Comparison of ENCODE assay signal across 9 cellular contexts in the genomic region with DNA sequence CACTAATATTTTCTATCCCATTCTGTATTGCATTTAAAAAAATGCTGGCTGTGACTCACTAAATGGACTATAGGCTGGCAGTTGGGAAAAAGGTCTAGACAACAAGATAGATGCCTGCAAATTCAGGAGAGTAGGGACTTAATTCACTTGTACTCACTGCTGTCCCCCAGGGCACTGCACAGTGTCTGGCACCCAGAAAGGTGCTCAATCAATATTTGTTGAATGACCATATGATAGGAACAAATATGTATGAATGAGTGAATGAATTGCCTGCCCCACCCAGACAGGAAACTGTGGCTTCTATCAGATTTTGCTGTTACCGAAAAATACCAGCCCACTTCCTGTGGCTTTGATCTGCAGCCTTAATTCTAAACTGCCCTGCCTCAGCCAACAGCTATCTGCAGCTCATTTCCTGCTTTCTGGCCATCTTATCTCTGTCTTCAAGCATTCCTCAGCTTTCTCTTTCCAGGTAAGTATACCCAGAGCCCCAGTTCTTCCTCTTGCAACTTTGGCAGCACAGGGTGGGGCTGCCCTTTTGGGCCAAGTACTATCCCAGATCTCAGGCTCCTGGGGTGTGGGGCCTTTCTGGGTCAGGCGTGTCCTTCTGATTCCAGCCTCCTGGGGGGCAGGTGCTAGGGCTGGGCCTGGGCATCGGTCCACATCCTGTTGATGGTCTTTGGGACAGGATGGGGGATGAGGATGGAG. TPM values are rescaled to one million over a fixed set of nuclear protein-coding genes. Genes with fewer than 3 reads are reported as not detected.
A peak's percentile ranks its signal among the peaks of the same experiment; 100 is the strongest.
DNase-seq lines count a peak whose midpoint lies in the region; ATAC-seq, FAIRE-seq and TF ChIP-seq lines count a peak whose summit lies in the region.
"Had no signal": no experiment of that assay in that cellular context is flagged by ENCODE, and none has a peak within 500 bp of the region (broad histone marks: within the 10 kb centered on the region; RNA-seq: fewer than 3 reads in every experiment).

No MANE protein-coding gene starts in this region.

- WGBS in A549 (ENCODE audit: missing lambda C conversion rate), result 7% methylated on average over 3 of the region's 3 CpGs
- 21 to 45% (median 27%) methylated on average over 3 of the region's 3 CpGs for WGBS in stomach, 5 donors

- no peak overlapping the region for H2AFZ ChIP-seq in PC-3 (ENCODE audit: low read length)

- CTCF ChIA-PET in A549 (lab: Yijun Ruan, JAX), result interaction anchor here (1.1 to 36.6 kb wide), 11 partner anchors 10 to 62 kb away, joined by 3 to 1144 read pairs (median 8); a partner anchor contains a TSS
- CTCF ChIA-PET in PC-3 (lab: Charles Lee), result interaction anchor here (0.6 kb wide), 2 partner anchors 106 to 131 kb away, joined by 5 to 6 read pairs; no protein-coding TSS in a partner anchor

- ATAC-seq in A549 (peak in 1 of 2 experiments; percentile 1; a peak in 2 of 6 replicates), GM21737 (IDR thresholded peaks at IDR 0.05; ENCODE audit: unreplicated experiment) (peak; percentile 84), PC-3 (peak; percentile 63), naive B cell (ENCODE audit: low read depth in 2 of 2) (peak; percentile 86 to 88)
- peak; percentile 91 for ATAC-seq in activated T-helper 17 cell treated with anti-CD3 and anti-CD28 coated beads, Interleukin-2, amount 50 U/mL, for 72 hours (replicated peaks)

- H3K4me1 ChIP-seq in A549, result peaks cover 74% of the 10 kb centered on the region
- H3K4me1 ChIP-seq in PC-3 (ENCODE audit: insufficient read depth, low read length), result peaks cover 82% of the 10 kb centered on the region
- H3K4me1 ChIP-seq in stomach, result peaks cover 10 to 47% (median 13%) of the 10 kb centered on the region in 4 donors

- peak; percentile 69 to 92; a peak in 3 of 5 replicates for TF ChIP-seq EP300 in A549 (IDR thresholded peaks at IDR 0.05)
- no peak for TF ChIP-seq EP300 in stomach (IDR thresholded peaks at IDR 0.05)

- peak overlapping the region; percentile 80 for H3K9ac ChIP-seq in PC-3 (ENCODE audit: low read length)

- FAIRE-seq in A549 (lab: Jason Lieb, UNC), result peak; percentile 85

- no peaks in the 10 kb centered on the region for H4K20me1 ChIP-seq in PC-3 (ENCODE audit: low read length)

- H3K9me3 Mint-ChIP-seq in activated T-helper 17 cell treated with anti-CD3 and anti-CD28 coated beads, Interleukin-2, amount 50 U/mL, for 72 hours, result peaks cover 3% of the 10 kb centered on the region
- no peaks in the 10 kb centered on the region for H3K9me3 Mint-ChIP-seq in naive B cell

- H3K36me3 Mint-ChIP-seq in activated T-helper 17 cell treated with anti-CD3 and anti-CD28 coated beads, Interleukin-2, amount 50 U/mL, for 72 hours (ENCODE audit: low read depth), result no peaks in the 10 kb centered on the region
- H3K36me3 Mint-ChIP-seq in naive B cell, result peaks cover 0 to 13% of the 10 kb centered on the region in 2 donors

- H3K27me3 Mint-ChIP-seq in activated T-helper 17 cell treated with anti-CD3 and anti-CD28 coated beads, Interleukin-2, amount 50 U/mL, for 72 hours, result peaks cover 5% of the 10 kb centered on the region
- peaks cover 0 to 12% (median 12%) of the 10 kb centered on the region in 3 donors for H3K27me3 Mint-ChIP-seq in naive B cell

- H3K4me3 Mint-ChIP-seq in activated T-helper 17 cell treated with anti-CD3 and anti-CD28 coated beads, Interleukin-2, amount 50 U/mL, for 72 hours, result peak overlapping the region; percentile 72
- peak overlapping the region; percentile 72 to 93 (median 86) for H3K4me3 Mint-ChIP-seq in naive B cell

- no TSS peak for BruUV-seq in PC-3 (replicated peaks; lab: Mats Ljungman, UMichigan)

- H3K4me3 ChIP-seq in A549, result no peak overlapping the region
- peak overlapping the region; percentile 4; the same call in 1 of the 2 replicates for H3K4me3 ChIP-seq in PC-3 (ENCODE audit: low read length)
- no peak overlapping the region for H3K4me3 ChIP-seq in stomach
- H3K4me3 ChIP-seq: ovary had no signal

- H3K27ac ChIP-seq in A549 (peak overlapping the region; percentile 97 to 99), PC-3 (ENCODE audit: low read length) (peak overlapping the region; percentile 100), stomach (peak overlapping the region in 1 of 5 donors; percentile 36)
- H3K27ac ChIP-seq: ovary had no signal

- H3K4me1 Mint-ChIP-seq in activated T-helper 17 cell treated with anti-CD3 and anti-CD28 coated beads, Interleukin-2, amount 50 U/mL, for 72 hours, result peaks cover 39% of the 10 kb centered on the region
- H3K4me1 Mint-ChIP-seq in naive B cell, result peaks cover 48 to 71% (median 70%) of the 10 kb centered on the region in 3 donors

- H3K9me3 ChIP-seq in A549 (no peaks in the 10 kb centered on the region), PC-3 (ENCODE audit: low read length) (no peaks in the 10 kb centered on the region), stomach (no peaks in the 10 kb centered on the region)
- H3K9me3 ChIP-seq: ovary had no signal

- TF ChIP-seq POLR2A in A549 (IDR thresholded peaks at IDR 0.05; ENCODE audit: low read length), result no peak
- no peak for TF ChIP-seq POLR2A in stomach (IDR thresholded peaks at IDR 0.05)

- H3K4me2 ChIP-seq in A549 (peak overlapping the region; percentile 53), PC-3 (ENCODE audit: low read length) (peak overlapping the region; percentile 66)

- H3K9me2 ChIP-seq in PC-3 (replicated peaks; ENCODE audit: low read length), result no peaks in the 10 kb centered on the region

- TF ChIP-seq CTCF in A549 (IDR thresholded peaks at IDR 0.05) (no peak), PC-3 (conservative IDR thresholded peaks at IDR 0.05; ENCODE audit: low read depth, low read length) (no peak), stomach (IDR thresholded peaks at IDR 0.05) (no peak)

- peaks cover 9% of the 10 kb centered on the region for H3K79me2 ChIP-seq in PC-3 (ENCODE audit: low read length)

- H3K27ac Mint-ChIP-seq in activated T-helper 17 cell treated with anti-CD3 and anti-CD28 coated beads, Interleukin-2, amount 50 U/mL, for 72 hours, result peak overlapping the region; percentile 51
- H3K27ac Mint-ChIP-seq in naive B cell, result peak overlapping the region; percentile 63 to 99 (median 93)

- H3K27me3 ChIP-seq in PC-3 (ENCODE audit: low read length), result no peaks in the 10 kb centered on the region
- H3K27me3 ChIP-seq in stomach, result peaks cover 0 to 9% (median 0%) of the 10 kb centered on the region in 3 donors
- H3K27me3 ChIP-seq: ovary had no signal

- intact Hi-C loops in PC-3 (cut with micrococcal nuclease) (loop anchor here (2.0 kb wide), 1 partner anchor 18 kb away; no protein-coding TSS in a partner anchor), stomach (cut with DNase I; ENCODE audit: low total_unique reads) (no loop called here)

- DNase-seq in A549 (ENCODE audit: low read depth in 1 of 2, low spot score in 1 of 2) (peak; percentile 74 to 85), PC-3 (peak; percentile 93), naive B cell (peak; percentile 77), NCI-H526 (lab: John Stamatoyannopoulos, UW) (no peak), NCI-H1048 (lab: John Stamatoyannopoulos, UW) (no peak), stomach (no peak)

- H3F3A ChIP-seq in PC-3 (ENCODE audit: low read length, unreplicated experiment), result peaks cover 10% of the 10 kb centered on the region

- POLR2A ChIA-PET in A549 (lab: Yijun Ruan, JAX), result interaction anchor here (0.7 to 2.6 kb wide), 5 partner anchors 17 to 44 kb away, joined by 3 to 17 read pairs (median 4); no protein-coding TSS in a partner anchor
- POLR2A ChIA-PET in PC-3 (lab: Charles Lee; ENCODE audit: unreplicated experiment), result no interaction called here

- H3K36me3 ChIP-seq in PC-3 (ENCODE audit: low read depth, low read length) (no peaks in the 10 kb centered on the region), stomach (no peaks in the 10 kb centered on the region)
- H3K36me3 ChIP-seq: ovary had no signal

- TF ChIP-seq RAD21 in A549 (conservative IDR thresholded peaks at IDR 0.05 in 1 of 2, IDR thresholded peaks at IDR 0.05 in 1 of 2), result peak in 1 of 2 experiments; percentile 18; a peak in 1 of 5 replicates

TF ChIP-seq in A549, 52 proteins besides CTCF, POLR2A, EP300 and RAD21 (continues in another document):
- peak; percentile 90 for TF ChIP-seq GATA3 (IDR thresholded peaks at IDR 0.05; ENCODE audit: borderline replicate concordance)
- no peak for TF ChIP-seq ZNF302 (CRISPR knock-in tag; IDR thresholded peaks at IDR 0.05)
- no peak for TF ChIP-seq HOXA7 (CRISPR knock-in tag; IDR thresholded peaks at IDR 0.05)
- TF ChIP-seq NPAS2 (CRISPR knock-in tag; IDR thresholded peaks at IDR 0.05; ENCODE audit: borderline replicate concordance), result no peak
- TF ChIP-seq, protein P1, sequence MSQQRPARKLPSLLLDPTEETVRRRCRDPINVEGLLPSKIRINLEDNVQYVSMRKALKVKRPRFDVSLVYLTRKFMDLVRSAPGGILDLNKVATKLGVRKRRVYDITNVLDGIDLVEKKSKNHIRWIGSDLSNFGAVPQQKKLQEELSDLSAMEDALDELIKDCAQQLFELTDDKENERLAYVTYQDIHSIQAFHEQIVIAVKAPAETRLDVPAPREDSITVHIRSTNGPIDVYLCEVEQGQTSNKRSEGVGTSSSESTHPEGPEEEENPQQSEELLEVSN (IDR thresholded peaks at IDR 0.05; ENCODE audit: borderline replicate concordance, low read depth), result no peak
- TF ChIP-seq PHF8 (IDR thresholded peaks at IDR 0.05; ENCODE audit: borderline replicate concordance, low read depth), result no peak

RNA-seq across cellular contexts. Expression of a gene that starts 15.3 kb away (rescaled TPM):
- 24.2 and 45.9 TPM in 2 replicates for polyA plus RNA-seq in A549 (2011; rRNA removed)
- polyA plus RNA-seq in A549 (2012; cell fraction: cytosol; rRNA removed), result 18.0 and 30.2 TPM in 2 replicates
- 83.8 and 125 TPM in 2 replicates for polyA plus RNA-seq in A549 (2012; cell fraction: nucleus; rRNA removed)
- 61.6 to 75.9 TPM (median 73.5 TPM) in 3 replicates for polyA plus RNA-seq in A549 (2017; fragmentation: RNase III; extraction: RNeasy Plus Mini Kit Qiagen cat#74134 plus additional on column Dnase treatment)
- 62.8 and 79.7 TPM in 2 replicates for polyA minus RNA-seq in A549 (2011; rRNA and poly(A)+ RNA removed)
- total RNA-seq in PC-3 (2014; rRNA removed), result 127 and 128 TPM in 2 replicates
- 10 to 100 TPM in 1 of 2 donors, 1 to 10 TPM in 1; 8.8 to 19.8 TPM for total RNA-seq in activated T-helper 17 cell treated with anti-CD3 and anti-CD28 coated beads, Interleukin-2, amount 50 U/mL, for 72 hours
- polyA plus RNA-seq in naive B cell (ENCODE audit: low read depth in 6 of 6), result not detected
- total RNA-seq in stomach, result 1 to 10 TPM in 1 of 5 donors, under 1 TPM in 3, not detected in 1; 0.18 to 3.5 (median 0.59) TPM
- 10 to 100 TPM in 1 of 3 donors, under 1 TPM in 1, not detected in 1; 0.62 to 23.2 TPM for polyA plus RNA-seq in stomach

RNA-seq across cellular contexts. Expression of a gene that starts 48.5 kb away (rescaled TPM):
- polyA plus RNA-seq in A549 (2011; rRNA removed) (1.4 and 1.9 TPM in 2 replicates), A549 (2017; fragmentation: RNase III; extraction: RNeasy Plus Mini Kit Qiagen cat#74134 plus additional on column Dnase treatment) (0.72 to 0.84 TPM (median 0.76 TPM) in 3 replicates), naive B cell (ENCODE audit: low read depth in 6 of 6) (100 to 1,000 TPM; 442 to 802 (median 622) TPM), stomach (1 to 10 TPM in 1 of 3 donors, under 1 TPM in 1, not detected in 1; 0.92 to 1.4 TPM)
- polyA plus RNA-seq in A549 (2012; cell fraction: cytosol; rRNA removed), result 0.79 and 1.5 TPM in 2 replicates
- 3.0 and 3.2 TPM in 2 replicates for polyA plus RNA-seq in A549 (2012; cell fraction: nucleus; rRNA removed)
- 1.7 and 3.3 TPM in 2 replicates for polyA minus RNA-seq in A549 (2011; rRNA and poly(A)+ RNA removed)
- total RNA-seq in PC-3 (2014; rRNA removed) (0.12 TPM in 1 of 2 replicates, not detected in the other), stomach (1 to 10 TPM in 1 of 5 donors, not detected in 4; 3.1 TPM)
- 100 to 1,000 TPM; 140 to 304 TPM for total RNA-seq in activated T-helper 17 cell treated with anti-CD3 and anti-CD28 coated beads, Interleukin-2, amount 50 U/mL, for 72 hours

Comparison
In these comparisons a context has a peak if more than half of its experiments do, and no peak if none do; other contexts are left out.
1. DNase-seq: peak in A549 (2 of 2), PC-3 (single experiment) and naive B cell (single experiment); none in NCI-H526 (0 of 2), NCI-H1048 (single experiment) and stomach (single experiment).
2. RNA of a gene that starts 48.5 kb away (total RNA-seq): 140 to 304 TPM in activated T-helper 17 cell treated with anti-CD3 and anti-CD28 coated beads, Interleukin-2, amount 50 U/mL, for 72 hours; 0.12 TPM in PC-3 and 3.1 TPM in stomach; every median in the first group is over 10 times any median in the second.